Comparison of ENCODE assay signal across 1 cellular context in genomic region chr10:133199488-133199885, GRCh38.
TF ChIP-seq lines count a peak whose summit lies in the region.

No MANE protein-coding gene starts in this region.

TF ChIP-seq in WTC11, 78 proteins besides CTCF, POLR2A, EP300 and RAD21 (continued from another document):
- TF ChIP-seq E2F4 (CRISPR knock-in tag; IDR thresholded peaks at IDR 0.05; ENCODE audit: borderline replicate concordance, low read depth) (no peak), GABPB1 (CRISPR knock-in tag; IDR thresholded peaks at IDR 0.05) (no peak)
